ENCODE assay signal across 18 cellular contexts in genomic region chr9:16308645-16309044, GRCh38.
DNase-seq lines count a peak whose midpoint lies in the region; ATAC-seq and TF ChIP-seq lines count a peak whose summit lies in the region.
"Had no signal": no experiment of that assay in that cellular context is flagged by ENCODE, and none has a peak within 500 bp of the region (broad histone marks: within the 10 kb centered on the region; RNA-seq: fewer than 3 reads in every experiment).

No MANE protein-coding gene starts in this region.

- H2AFZ ChIP-seq in neural progenitor cell (replicated peaks): no peak overlapping the region

- intact Hi-C loops in uterus (cut with DNase I; ENCODE audit: low total_unique reads): no loop called here

- no peaks in the 10 kb centered on the region for H3K9me3 ChIP-seq in neural progenitor cell (ENCODE audit: low read depth)
- no peaks in the 10 kb centered on the region for H3K9me3 ChIP-seq in uterus
- H3K9me3 ChIP-seq: A549, BLaER1 had no signal

- H3K4me2 ChIP-seq in neural progenitor cell: peak overlapping the region; percentile 64
- H3K4me2 ChIP-seq: BLaER1 had no signal

- TF ChIP-seq CTCF in neural progenitor cell (IDR thresholded peaks at IDR 0.05) (no peak), uterus (IDR thresholded peaks at IDR 0.05) (no peak)

- H3K4me3 ChIP-seq in neural progenitor cell: no peak overlapping the region
- no peak overlapping the region for H3K4me3 ChIP-seq in uterus
- H3K4me3 ChIP-seq: A549, BLaER1 had no signal

- ATAC-seq in HG03442 (IDR thresholded peaks at IDR 0.05; ENCODE audit: unreplicated experiment) (no peak), HG02885 (IDR thresholded peaks at IDR 0.05; ENCODE audit: poor library complexity, unreplicated experiment) (no peak), GM19023 (IDR thresholded peaks at IDR 0.05; ENCODE audit: unreplicated experiment) (no peak)
- ATAC-seq: A549 had no signal

- H3K36me3 ChIP-seq in neural progenitor cell (no peaks in the 10 kb centered on the region), uterus (no peaks in the 10 kb centered on the region)
- H3K36me3 ChIP-seq: BLaER1 had no signal

- H3K27ac Mint-ChIP-seq in neural progenitor cell: no peak overlapping the region
- H3K27ac Mint-ChIP-seq: CD14-positive monocyte; CD4-positive, alpha-beta memory T cell had no signal

- TF ChIP-seq POLR2A in uterus (IDR thresholded peaks at IDR 0.05): no peak

- H3K27me3 ChIP-seq in neural progenitor cell (no peaks in the 10 kb centered on the region), uterus (no peaks in the 10 kb centered on the region)
- H3K27me3 ChIP-seq: BLaER1 had no signal

- H3K27ac ChIP-seq in neural progenitor cell (no peak overlapping the region), uterus (peak overlapping the region; percentile 60 to 77)
- H3K27ac ChIP-seq: 22Rv1, BLaER1 had no signal

- H3F3A ChIP-seq in neural progenitor cell (ENCODE audit: low read depth): peaks cover 31% of the 10 kb centered on the region

- peaks cover 10% of the 10 kb centered on the region for H3K27me3 Mint-ChIP-seq in neural progenitor cell (ENCODE audit: insufficient read depth, low read depth)
- H3K27me3 Mint-ChIP-seq: CD4-positive, alpha-beta memory T cell had no signal

- H3K4me1 Mint-ChIP-seq in neural progenitor cell: peaks cover 52% of the 10 kb centered on the region
- H3K4me1 Mint-ChIP-seq: CD14-positive monocyte; CD4-positive, alpha-beta memory T cell had no signal

- peaks cover 34% of the 10 kb centered on the region for H3K4me1 ChIP-seq in neural progenitor cell
- H3K4me1 ChIP-seq in uterus: no peaks in the 10 kb centered on the region

- H3K36me3 Mint-ChIP-seq in neural progenitor cell: no peaks in the 10 kb centered on the region
- H3K36me3 Mint-ChIP-seq: CD14-positive monocyte; CD4-positive, alpha-beta memory T cell had no signal

- no peaks in the 10 kb centered on the region for H3K9me3 Mint-ChIP-seq in neural progenitor cell

- H3K79me2 ChIP-seq in neural progenitor cell (ENCODE audit: low read depth): no peaks in the 10 kb centered on the region

- no peak overlapping the region for H3K4me3 Mint-ChIP-seq in neural progenitor cell
- H3K4me3 Mint-ChIP-seq: CD14-positive monocyte; CD4-positive, alpha-beta memory T cell had no signal

- no peak overlapping the region for H3K9ac ChIP-seq in neural progenitor cell
- H3K9ac ChIP-seq: BLaER1 had no signal

- peak; percentile 20 for DNase-seq in activated CD8-positive, alpha-beta memory T cell treated with anti-CD3 and anti-CD28 coated beads, Interleukin-2, amount 50 U/mL, for 48 hours
- no peak for DNase-seq in activated CD8-positive, alpha-beta memory T cell treated with anti-CD3 and anti-CD28 coated beads, Interleukin-2, amount 50 U/mL, for 4 hours
- peak; percentile 18 for DNase-seq in ecto neural progenitor cell (ENCODE audit: low spot score)
- DNase-seq in neural progenitor cell (ENCODE audit: low spot score): no peak
- DNase-seq in uterus: no peak
- DNase-seq: CD4-positive, alpha-beta memory T cell; DMS153; DMS79; GDM1; HCEC 1CT; IMR-90 had no signal

- H4K20me1 ChIP-seq in neural progenitor cell (ENCODE audit: low read depth): no peaks in the 10 kb centered on the region
- H4K20me1 ChIP-seq: BLaER1 had no signal

Comparison
In these comparisons a context has a peak if more than half of its experiments do, and no peak if none do; other contexts are left out.
1. DNase-seq: peak in activated CD8-positive, alpha-beta memory T cell treated with anti-CD3 and anti-CD28 coated beads, Interleukin-2, amount 50 U/mL, for 48 hours (single experiment) and ecto neural progenitor cell (single experiment); none in activated CD8-positive, alpha-beta memory T cell treated with anti-CD3 and anti-CD28 coated beads, Interleukin-2, amount 50 U/mL, for 4 hours (single experiment), neural progenitor cell (single experiment) and uterus (0 of 2).